1 cellular context compared by ENCODE assay signal in the genomic region with DNA sequence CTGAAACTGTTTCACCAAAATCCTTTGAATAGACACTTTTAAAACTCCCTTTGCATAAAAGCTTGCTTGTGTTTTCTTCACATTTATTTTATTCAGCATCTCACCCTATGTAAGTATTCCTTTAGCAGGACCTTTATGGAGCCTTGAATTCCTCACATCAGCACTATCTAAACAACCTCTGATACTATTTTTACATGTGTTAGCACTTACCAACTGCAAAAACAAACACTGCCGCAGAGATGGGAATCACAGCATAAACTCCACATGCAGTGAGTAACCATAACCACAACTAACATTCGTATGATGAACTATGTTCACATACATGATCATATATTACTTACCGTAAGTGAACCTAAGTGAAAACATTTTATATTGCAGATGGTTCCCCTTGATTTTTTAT.
TF ChIP-seq lines count a peak whose summit lies in the region.

No MANE protein-coding gene starts in this region.

TF ChIP-seq in H1, 55 proteins besides CTCF, POLR2A, EP300 and RAD21:
- TF ChIP-seq BACH1 (IDR thresholded peaks at IDR 0.05; ENCODE audit: low read length): no peak
- TF ChIP-seq PHF8 (conservative IDR thresholded peaks at IDR 0.05; ENCODE audit: low read depth, low read length): no peak
- TF ChIP-seq CHD1 (IDR thresholded peaks at IDR 0.05; ENCODE audit: low read depth, low read length): no peak
- TF ChIP-seq, protein P1, sequence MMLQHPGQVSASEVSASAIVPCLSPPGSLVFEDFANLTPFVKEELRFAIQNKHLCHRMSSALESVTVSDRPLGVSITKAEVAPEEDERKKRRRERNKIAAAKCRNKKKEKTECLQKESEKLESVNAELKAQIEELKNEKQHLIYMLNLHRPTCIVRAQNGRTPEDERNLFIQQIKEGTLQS (IDR thresholded peaks at IDR 0.05; ENCODE audit: insufficient read depth, low read depth, low read length): no peak
- no peak for TF ChIP-seq CEBPB (IDR thresholded peaks at IDR 0.05; ENCODE audit: low read depth, low read length)
- TF ChIP-seq SP4 (IDR thresholded peaks at IDR 0.05; ENCODE audit: low read length): no peak
- TF ChIP-seq HDAC6 (IDR thresholded peaks at IDR 0.05; ENCODE audit: low read depth, low read length): no peak
- TF ChIP-seq RXRA (IDR thresholded peaks at IDR 0.05; ENCODE audit: insufficient read depth, low read depth, low read length): no peak
